In the genomic region with DNA sequence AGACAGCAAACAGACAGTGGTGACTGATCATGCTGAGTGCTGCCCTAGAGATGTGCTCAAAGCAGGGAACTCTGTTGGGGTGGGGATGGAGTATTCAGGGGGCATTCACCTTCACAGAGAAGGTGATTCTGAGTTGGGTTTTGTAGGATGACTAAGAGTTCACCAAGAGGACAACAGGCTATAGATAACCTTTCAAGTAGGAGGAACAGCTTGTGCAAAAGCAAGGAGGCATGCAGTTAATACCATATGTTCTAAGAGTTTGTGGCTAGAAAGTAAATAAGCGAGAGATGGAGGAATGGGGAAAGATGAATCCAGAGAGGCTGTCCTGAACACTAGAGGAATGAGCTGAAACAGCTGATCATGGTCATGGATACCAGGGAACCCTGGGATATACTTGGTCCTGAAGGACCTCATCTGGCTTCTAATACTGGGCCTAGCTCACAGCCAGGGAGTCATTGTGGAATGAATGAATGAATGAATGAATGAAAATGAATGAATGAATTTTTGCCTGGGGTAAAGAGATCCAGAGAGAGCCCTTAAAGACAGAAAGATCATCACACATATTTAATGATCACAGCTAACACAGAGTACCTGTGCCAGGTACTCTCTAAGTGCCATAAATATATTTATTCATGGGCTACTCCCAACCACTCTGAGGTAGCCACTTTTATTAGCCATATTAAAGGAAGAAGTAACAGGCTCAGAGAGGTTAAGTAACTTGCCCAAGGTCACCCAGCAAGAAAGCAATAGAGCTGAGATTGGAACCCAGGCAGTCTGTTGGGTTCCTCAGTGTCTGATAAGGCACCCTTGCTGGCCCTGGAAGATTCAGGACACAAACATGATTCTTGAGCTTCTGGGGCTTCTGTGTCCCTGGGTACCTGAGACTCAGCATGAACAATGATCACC, we compare ENCODE assay signal across 1 cellular context.
A peak's percentile ranks its signal among the peaks of the same experiment; 100 is the strongest.
TF ChIP-seq lines count a peak whose summit lies in the region.

No MANE protein-coding gene starts in this region.

TF ChIP-seq in IMR-90, 13 proteins besides CTCF, POLR2A, EP300 and RAD21:
- TF ChIP-seq RCOR1 (IDR thresholded peaks at IDR 0.05; ENCODE audit: insufficient replicate concordance, low read length), result peak; percentile 68
- peak; percentile 48 for TF ChIP-seq CEBPB (IDR thresholded peaks at IDR 0.05; ENCODE audit: low read depth, low read length)
- TF ChIP-seq MXI1 (IDR thresholded peaks at IDR 0.05; ENCODE audit: borderline replicate concordance, low read depth, low read length), result 0 out of 2 replicates have a peak, but pooled peaks have one; percentile 46
- TF ChIP-seq SMC3 (IDR thresholded peaks at IDR 0.05; ENCODE audit: low read depth, low read length), result no peak
- TF ChIP-seq BHLHE40 (IDR thresholded peaks at IDR 0.05; ENCODE audit: low read depth, low read length), result peak; percentile 36; the same call in 1 of the 2 replicates
